23 cellular contexts compared by ENCODE assay signal in the genomic region with DNA sequence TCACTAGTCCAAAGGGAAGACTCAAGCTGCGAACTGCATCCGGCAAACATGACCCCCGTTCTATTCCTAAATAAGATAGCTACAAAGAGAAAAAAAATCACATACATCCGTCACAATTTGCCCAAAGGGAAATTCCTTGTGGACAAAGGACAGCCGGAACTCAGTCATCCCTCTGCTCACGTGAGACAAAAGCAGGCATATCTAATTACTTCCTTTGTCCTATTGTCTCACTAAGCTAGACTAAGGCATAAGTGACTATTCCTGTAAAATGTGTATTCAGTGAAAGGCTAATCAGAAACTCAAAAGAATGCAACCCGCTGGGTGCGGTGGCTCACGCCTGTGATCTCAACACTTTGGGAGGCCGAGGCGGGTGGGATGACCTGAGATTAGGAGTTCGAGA. TPM values are rescaled to one million over a fixed set of nuclear protein-coding genes. Genes with fewer than 3 reads are reported as not detected.
DNase-seq lines count a peak whose midpoint lies in the region.
"Had no signal": no experiment of that assay in that cellular context is flagged by ENCODE, and none has a peak within 500 bp of the region (broad histone marks: within the 10 kb centered on the region; RNA-seq: fewer than 3 reads in every experiment).

No MANE protein-coding gene starts in this region.

- H3K9me3 ChIP-seq in SJCRH30 (replicated peaks) (0 out of 2 replicates have a peak, but pooled peaks cover 2% of the 10 kb centered on the region), subcutaneous abdominal adipose tissue (ENCODE audit: control insufficient read depth in 5 of 5, low read length in 5 of 5) (no peaks in the 10 kb centered on the region), mesenchymal stem cell (ENCODE audit: control insufficient read depth, low read length) (no peaks in the 10 kb centered on the region)
- H3K9me3 ChIP-seq: Peyer's patch, upper lobe of right lung had no signal

- no peak overlapping the region for H3K18ac ChIP-seq in mesenchymal stem cell (ENCODE audit: low read depth in 1 of 2, low read length in 2 of 2)

- no peak overlapping the region for H2BK15ac ChIP-seq in mesenchymal stem cell (ENCODE audit: low read depth, poor library complexity, severe bottlenecking)

- H3K4me2 ChIP-seq in mesenchymal stem cell (ENCODE audit: low read length, poor library complexity, severe bottlenecking): no peak overlapping the region

- no peak overlapping the region for H3K4me3 ChIP-seq in SJCRH30
- H3K4me3 ChIP-seq in subcutaneous abdominal adipose tissue (ENCODE audit: low read depth in 1 of 5, low read length in 5 of 5): peak overlapping the region in 3 of 5 donors; percentile 3 to 50 (median 44)
- no peak overlapping the region for H3K4me3 ChIP-seq in mesenchymal stem cell (ENCODE audit: insufficient read depth in 1 of 2, low read depth in 1 of 2, low read length in 2 of 2)
- H3K4me3 ChIP-seq: GM12878, Peyer's patch, upper lobe of right lung had no signal

- no peak overlapping the region for H2BK120ac ChIP-seq in mesenchymal stem cell (ENCODE audit: low read depth, low read length)

- H3K4ac ChIP-seq in mesenchymal stem cell (ENCODE audit: low read depth in 1 of 2, low read length in 2 of 2): no peak overlapping the region

- H2AFZ ChIP-seq in mesenchymal stem cell (ENCODE audit: low read depth, low read length): no peak overlapping the region

- no peaks in the 10 kb centered on the region for H3K27me3 ChIP-seq in SJCRH30
- no peaks in the 10 kb centered on the region for H3K27me3 ChIP-seq in subcutaneous abdominal adipose tissue (ENCODE audit: control insufficient read depth in 5 of 5, insufficient read depth in 4 of 5, low read length in 5 of 5)
- no peaks in the 10 kb centered on the region for H3K27me3 ChIP-seq in mesenchymal stem cell (ENCODE audit: control insufficient read depth in 1 of 2, insufficient read depth in 1 of 2, low read length in 2 of 2)
- H3K27me3 ChIP-seq: brain microvascular endothelial cell, Peyer's patch, upper lobe of right lung had no signal

- H3K4me1 ChIP-seq in SJCRH30: peaks cover 8% of the 10 kb centered on the region
- peaks cover 0 to 7% (median 3%) of the 10 kb centered on the region in 5 donors for H3K4me1 ChIP-seq in subcutaneous abdominal adipose tissue (ENCODE audit: control insufficient read depth in 5 of 5, insufficient read depth in 5 of 5, low read length in 5 of 5)
- peaks cover 5% of the 10 kb centered on the region for H3K4me1 ChIP-seq in mesenchymal stem cell (ENCODE audit: control insufficient read depth, insufficient read depth, low read depth, low read length)
- H3K4me1 ChIP-seq: Peyer's patch, upper lobe of right lung had no signal

- H2BK12ac ChIP-seq in mesenchymal stem cell (ENCODE audit: low read length in 2 of 2): no peak overlapping the region

- H3K27ac ChIP-seq in SJCRH30 (peak overlapping the region; percentile 17; the same call in 1 of the 2 replicates), subcutaneous abdominal adipose tissue (ENCODE audit: low read depth, low read length) (peak overlapping the region; percentile 41), mesenchymal stem cell (ENCODE audit: low read length, poor library complexity, severe bottlenecking) (no peak overlapping the region)
- H3K27ac ChIP-seq: brain microvascular endothelial cell, Peyer's patch, upper lobe of right lung had no signal

- no peaks in the 10 kb centered on the region for H3K36me3 ChIP-seq in SJCRH30
- H3K36me3 ChIP-seq in subcutaneous abdominal adipose tissue (ENCODE audit: control insufficient read depth in 5 of 5, insufficient read depth in 5 of 5, low read length in 5 of 5): peaks cover 0 to 3% (median 0%) of the 10 kb centered on the region in 5 donors
- H3K36me3 ChIP-seq in mesenchymal stem cell (ENCODE audit: control insufficient read depth in 1 of 2, insufficient read depth in 2 of 2, low read depth in 1 of 2, low read length in 2 of 2): peaks cover 0 to 2% of the 10 kb centered on the region in 2 experiments
- H3K36me3 ChIP-seq: brain microvascular endothelial cell, Peyer's patch, upper lobe of right lung had no signal

- no peak overlapping the region for H2AK5ac ChIP-seq in mesenchymal stem cell (ENCODE audit: low read length, severe bottlenecking)

- H3K36me3 Mint-ChIP-seq in activated T-helper 1 cell treated with anti-CD3 and anti-CD28 coated beads, Interleukin-12 subunit alpha, Interleukin-12 subunit beta, Interleukin-2, Interleukin-4 antibody, amounts not matched to agents 30 ng/mL and 10 ng/mL and 1 ng/mL, durations not matched to agents 14 hours and 24 hours and 36 hours (ENCODE audit: low read depth): no peaks in the 10 kb centered on the region
- peaks cover 3% of the 10 kb centered on the region for H3K36me3 Mint-ChIP-seq in activated T-helper 2 cell treated with anti-CD3 and anti-CD28 coated beads, Interferon-gamma antibody, Interleukin-2, Interleukin-4, amounts not matched to agents 10 μg/mL and 5 μg/mL and 100 μg/mL, durations not matched to agents 14 hours and 24 hours and 36 hours (ENCODE audit: low read depth)

- no peak overlapping the region for H3K4me3 Mint-ChIP-seq in activated T-helper 1 cell treated with anti-CD3 and anti-CD28 coated beads, Interleukin-12 subunit alpha, Interleukin-12 subunit beta, Interleukin-2, Interleukin-4 antibody, amounts not matched to agents 30 ng/mL and 10 ng/mL and 1 ng/mL, durations not matched to agents 14 hours and 24 hours and 36 hours
- H3K4me3 Mint-ChIP-seq in activated T-helper 2 cell treated with anti-CD3 and anti-CD28 coated beads, Interferon-gamma antibody, Interleukin-2, Interleukin-4, amounts not matched to agents 10 μg/mL and 5 μg/mL and 100 μg/mL, durations not matched to agents 14 hours and 24 hours and 36 hours (ENCODE audit: low read depth): no peak overlapping the region
- H3K4me3 Mint-ChIP-seq: activated naive CD8-positive, alpha-beta T cell treated with anti-CD3 and anti-CD28 coated beads, Interleukin-2, amount 10 ng/mL, durations not matched to agents 7 days and 5 days; stimulated activated naive CD8-positive, alpha-beta T cell treated with anti-CD3 and anti-CD28 coated beads, Interleukin-15, Interleukin-2, amounts not matched to agents 100 ng/mL and 50 ng/mL, for 24 hours had no signal

- peak; percentile 24 for DNase-seq in NCI-H748 (lab: John Stamatoyannopoulos, UW; ENCODE audit: unreplicated experiment)
- no peak for DNase-seq in NCI-H748 treated with DMSO at 0.1 percent for 48 hours (lab: John Stamatoyannopoulos, UW)
- peak in 1 of 2 experiments; percentile 46 for DNase-seq in SJCRH30
- peak; percentile 21 for DNase-seq in kidney tubule cell (ENCODE audit: low spot score)
- no peak for DNase-seq in mesenchymal stem cell
- DNase-seq in activated T-helper 1 cell treated with anti-CD3 and anti-CD28 coated beads, Interleukin-12 subunit alpha, Interleukin-12 subunit beta, Interleukin-2, Interleukin-4 antibody, amounts not matched to agents 30 ng/mL and 10 ng/mL and 1 ng/mL, durations not matched to agents 14 hours and 24 hours and 36 hours (ENCODE audit: low spot score): no peak
- DNase-seq in activated T-helper 2 cell treated with anti-CD3 and anti-CD28 coated beads, Interferon-gamma antibody, Interleukin-2, Interleukin-4, amounts not matched to agents 10 μg/mL and 5 μg/mL and 100 μg/mL, durations not matched to agents 14 hours and 24 hours and 36 hours (ENCODE audit: low spot score): no peak
- DNase-seq: activated naive CD8-positive, alpha-beta T cell treated with anti-CD3 and anti-CD28 coated beads, Interleukin-2, amount 10 ng/mL, durations not matched to agents 7 days and 5 days; activated T-cell treated with anti-CD3 and anti-CD28 coated beads, Interleukin-2, amount 50 U/mL, for 48 hours; brain microvascular endothelial cell; cortex of kidney; H7; NCI-H1417 treated with DMSO at 0.1 percent for 48 hours; NCI-H226; Peyer's patch; stimulated activated CD4-positive, alpha-beta T cell treated with anti-CD3 and anti-CD28 coated beads, Interleukin-1b, Interleukin-23, amount 100 ng/mL, for 48 hours; T1000; upper lobe of right lung had no signal

- H4K91ac ChIP-seq in mesenchymal stem cell (ENCODE audit: low read length): no peak overlapping the region

- peaks cover 12% of the 10 kb centered on the region for H3K4me1 Mint-ChIP-seq in activated T-helper 1 cell treated with anti-CD3 and anti-CD28 coated beads, Interleukin-12 subunit alpha, Interleukin-12 subunit beta, Interleukin-2, Interleukin-4 antibody, amounts not matched to agents 30 ng/mL and 10 ng/mL and 1 ng/mL, durations not matched to agents 14 hours and 24 hours and 36 hours (ENCODE audit: low read depth)
- H3K4me1 Mint-ChIP-seq in activated T-helper 2 cell treated with anti-CD3 and anti-CD28 coated beads, Interferon-gamma antibody, Interleukin-2, Interleukin-4, amounts not matched to agents 10 μg/mL and 5 μg/mL and 100 μg/mL, durations not matched to agents 14 hours and 24 hours and 36 hours (ENCODE audit: low read depth): peaks cover 9% of the 10 kb centered on the region

- no peaks in the 10 kb centered on the region for H3K27me3 Mint-ChIP-seq in activated T-helper 1 cell treated with anti-CD3 and anti-CD28 coated beads, Interleukin-12 subunit alpha, Interleukin-12 subunit beta, Interleukin-2, Interleukin-4 antibody, amounts not matched to agents 30 ng/mL and 10 ng/mL and 1 ng/mL, durations not matched to agents 14 hours and 24 hours and 36 hours (ENCODE audit: insufficient read depth)
- no peaks in the 10 kb centered on the region for H3K27me3 Mint-ChIP-seq in activated T-helper 2 cell treated with anti-CD3 and anti-CD28 coated beads, Interferon-gamma antibody, Interleukin-2, Interleukin-4, amounts not matched to agents 10 μg/mL and 5 μg/mL and 100 μg/mL, durations not matched to agents 14 hours and 24 hours and 36 hours (ENCODE audit: low read depth)
- H3K27me3 Mint-ChIP-seq: activated naive CD8-positive, alpha-beta T cell treated with anti-CD3 and anti-CD28 coated beads, Interleukin-2, amount 10 ng/mL, durations not matched to agents 7 days and 5 days; stimulated activated naive CD8-positive, alpha-beta T cell treated with anti-CD3 and anti-CD28 coated beads, Interleukin-15, Interleukin-2, amounts not matched to agents 100 ng/mL and 50 ng/mL, for 24 hours had no signal

- H3K9ac ChIP-seq in subcutaneous abdominal adipose tissue (ENCODE audit: low read length in 5 of 5) (peak overlapping the region in 1 of 5 donors; percentile 5), mesenchymal stem cell (ENCODE audit: low read length) (no peak overlapping the region)

- WGBS in mesenchymal stem cell: 90% methylated on average over 12 of the region's 12 CpGs

- H3K9me3 Mint-ChIP-seq in activated T-helper 1 cell treated with anti-CD3 and anti-CD28 coated beads, Interleukin-12 subunit alpha, Interleukin-12 subunit beta, Interleukin-2, Interleukin-4 antibody, amounts not matched to agents 30 ng/mL and 10 ng/mL and 1 ng/mL, durations not matched to agents 14 hours and 24 hours and 36 hours: peaks cover 4% of the 10 kb centered on the region
- peaks cover 4% of the 10 kb centered on the region for H3K9me3 Mint-ChIP-seq in activated T-helper 2 cell treated with anti-CD3 and anti-CD28 coated beads, Interferon-gamma antibody, Interleukin-2, Interleukin-4, amounts not matched to agents 10 μg/mL and 5 μg/mL and 100 μg/mL, durations not matched to agents 14 hours and 24 hours and 36 hours
- H3K9me3 Mint-ChIP-seq: stimulated activated naive CD8-positive, alpha-beta T cell treated with anti-CD3 and anti-CD28 coated beads, Interleukin-15, Interleukin-2, amounts not matched to agents 100 ng/mL and 50 ng/mL, for 24 hours had no signal

- no peak overlapping the region for H3K14ac ChIP-seq in mesenchymal stem cell (ENCODE audit: low read length in 2 of 2)

- H3K27ac Mint-ChIP-seq in activated T-helper 1 cell treated with anti-CD3 and anti-CD28 coated beads, Interleukin-12 subunit alpha, Interleukin-12 subunit beta, Interleukin-2, Interleukin-4 antibody, amounts not matched to agents 30 ng/mL and 10 ng/mL and 1 ng/mL, durations not matched to agents 14 hours and 24 hours and 36 hours: no peak overlapping the region
- H3K27ac Mint-ChIP-seq in activated T-helper 2 cell treated with anti-CD3 and anti-CD28 coated beads, Interferon-gamma antibody, Interleukin-2, Interleukin-4, amounts not matched to agents 10 μg/mL and 5 μg/mL and 100 μg/mL, durations not matched to agents 14 hours and 24 hours and 36 hours: no peak overlapping the region
- H3K27ac Mint-ChIP-seq: activated naive CD8-positive, alpha-beta T cell treated with anti-CD3 and anti-CD28 coated beads, Interleukin-2, amount 10 ng/mL, durations not matched to agents 7 days and 5 days; stimulated activated naive CD8-positive, alpha-beta T cell treated with anti-CD3 and anti-CD28 coated beads, Interleukin-15, Interleukin-2, amounts not matched to agents 100 ng/mL and 50 ng/mL, for 24 hours had no signal

- no peak overlapping the region for H3K23ac ChIP-seq in mesenchymal stem cell (ENCODE audit: low read length in 2 of 2)

- no peak overlapping the region for H2BK5ac ChIP-seq in mesenchymal stem cell (ENCODE audit: low read depth, low read length, poor library complexity, severe bottlenecking)

- H3K79me1 ChIP-seq in mesenchymal stem cell (replicated peaks; ENCODE audit: low read length, poor library complexity, severe bottlenecking): no peaks in the 10 kb centered on the region

- H4K8ac ChIP-seq in mesenchymal stem cell (ENCODE audit: low read length): no peak overlapping the region

- intact Hi-C loops in activated T-helper 1 cell treated with anti-CD3 and anti-CD28 coated beads, Interleukin-12 subunit alpha, Interleukin-12 subunit beta, Interleukin-2, Interleukin-4 antibody, amounts not matched to agents 30 ng/mL and 10 ng/mL and 1 ng/mL, durations not matched to agents 14 hours and 24 hours and 36 hours (cut with micrococcal nuclease): no loop called here
- intact Hi-C loops in activated T-helper 2 cell treated with anti-CD3 and anti-CD28 coated beads, Interferon-gamma antibody, Interleukin-2, Interleukin-4, amounts not matched to agents 10 μg/mL and 5 μg/mL and 100 μg/mL, durations not matched to agents 14 hours and 24 hours and 36 hours (cut with micrococcal nuclease): no loop called here

RNA-seq across cellular contexts. Expression of a gene that starts 27.2 kb away (rescaled TPM):
- total RNA-seq in SJCRH30 (2014; rRNA removed; shearing (Covaris generic)): 0.24 TPM in 1 of 2 replicates, not detected in the other
- polyA plus RNA-seq in mesenchymal stem cell (2013, experiment 1 of 2): 0.46 TPM
- polyA plus RNA-seq in mesenchymal stem cell (2013, experiment 2 of 2): 0.47 TPM
- 4.8 and 6.8 TPM in 2 replicates for total RNA-seq in activated T-helper 1 cell treated with anti-CD3 and anti-CD28 coated beads, Interleukin-12 subunit alpha, Interleukin-12 subunit beta, Interleukin-2, Interleukin-4 antibody, amounts not matched to agents 30 ng/mL and 10 ng/mL and 1 ng/mL, durations not matched to agents 14 hours and 24 hours and 36 hours
- total RNA-seq in activated T-helper 2 cell treated with anti-CD3 and anti-CD28 coated beads, Interferon-gamma antibody, Interleukin-2, Interleukin-4, amounts not matched to agents 10 μg/mL and 5 μg/mL and 100 μg/mL, durations not matched to agents 14 hours and 24 hours and 36 hours: 3.1 and 4.6 TPM in 2 replicates
- total RNA-seq: A172, epithelial cell of proximal tubule had no signal

Comparison
In these comparisons a context has a peak if more than half of its experiments do, and no peak if none do; other contexts are left out.
1. DNase-seq: peak in NCI-H748 (single experiment) and kidney tubule cell (single experiment); none in NCI-H748 treated with DMSO at 0.1 percent for 48 hours (single experiment), mesenchymal stem cell (single experiment), activated T-helper 1 cell treated with anti-CD3 and anti-CD28 coated beads, Interleukin-12 subunit alpha, Interleukin-12 subunit beta, Interleukin-2, Interleukin-4 antibody, amounts not matched to agents 30 ng/mL and 10 ng/mL and 1 ng/mL, durations not matched to agents 14 hours and 24 hours and 36 hours (single experiment) and activated T-helper 2 cell treated with anti-CD3 and anti-CD28 coated beads, Interferon-gamma antibody, Interleukin-2, Interleukin-4, amounts not matched to agents 10 μg/mL and 5 μg/mL and 100 μg/mL, durations not matched to agents 14 hours and 24 hours and 36 hours (single experiment).
2. H3K4me3 ChIP-seq: peak in subcutaneous abdominal adipose tissue (3 of 5); none in SJCRH30 (single experiment) and mesenchymal stem cell (0 of 2).